8 cellular contexts compared by ENCODE assay signal in genomic region chr19:13093407-13094284, GRCh38. TPM values are rescaled to one million over a fixed set of nuclear protein-coding genes. Genes with fewer than 3 reads are reported as not detected.
DNase-seq lines count a peak whose midpoint lies in the region; ATAC-seq and TF ChIP-seq lines count a peak whose summit lies in the region.

No MANE protein-coding gene starts in this region.

- intact Hi-C loops in PC-3 (cut with micrococcal nuclease) (loop anchor here (1.0 to 2.0 kb wide), 3 partner anchors 15 to 115 kb away; no protein-coding TSS in a partner anchor), esophagus squamous epithelium (cut with DNase I) (loop anchor here (5.0 kb wide), 1 partner anchor 111 kb away; no protein-coding TSS in a partner anchor), natural killer cell (cut with micrococcal nuclease) (loop anchor here (1.0 kb wide), 1 partner anchor 115 kb away; no protein-coding TSS in a partner anchor)

- TF ChIP-seq POLR2A in esophagus squamous epithelium (IDR thresholded peaks at IDR 0.05): no peak

- no peaks in the 10 kb centered on the region for H3K9me3 ChIP-seq in PC-3 (ENCODE audit: low read length)
- no peaks in the 10 kb centered on the region for H3K9me3 ChIP-seq in esophagus squamous epithelium

- ATAC-seq in PC-3 (peak; percentile 74), natural killer cell (peak; percentile 83 to 91 (median 86)), HG03469 (IDR thresholded peaks at IDR 0.05; ENCODE audit: unreplicated experiment) (no peak)
- peak; percentile 74 for ATAC-seq in stimulated activated memory B cell treated with anti-CD40 and anti-IgM and Interleukin-4, amounts not matched to agents 10 μg/mL and 1 μg/mL and 100 μg/mL, for 72 hours

- TF ChIP-seq EP300 in Ishikawa (IDR thresholded peaks at IDR 0.05; ENCODE audit: borderline replicate concordance): no peak

- DNase-seq in DMS79 (lab: John Stamatoyannopoulos, UW) (peak; percentile 48), PC-3 (peak; percentile 95), esophagus squamous epithelium (lab: John Stamatoyannopoulos, UW) (no peak), natural killer cell (peak; percentile 80)
- peak; percentile 86 for DNase-seq in activated T-cell treated with anti-CD3 and anti-CD28 coated beads, Interleukin-2, amount 50 U/mL, for 24 hours

- no peak overlapping the region for H3K4me3 Mint-ChIP-seq in activated T-cell treated with anti-CD3 and anti-CD28 coated beads, Interleukin-2, amount 50 U/mL, for 24 hours
- H3K4me3 Mint-ChIP-seq in natural killer cell: no peak overlapping the region
- H3K4me3 Mint-ChIP-seq in stimulated activated memory B cell treated with anti-CD40 and anti-IgM and Interleukin-4, amounts not matched to agents 10 μg/mL and 1 μg/mL and 100 μg/mL, for 72 hours: no peak overlapping the region

- H3K27me3 ChIP-seq in PC-3 (ENCODE audit: low read length) (no peaks in the 10 kb centered on the region), esophagus squamous epithelium (peaks cover 0 to 9% (median 0%) of the 10 kb centered on the region in 4 donors)

- no peaks in the 10 kb centered on the region for H3K9me2 ChIP-seq in PC-3 (replicated peaks; ENCODE audit: low read length)

- no peak overlapping the region for H3K4me3 ChIP-seq in PC-3 (ENCODE audit: low read length)
- no peak overlapping the region for H3K4me3 ChIP-seq in esophagus squamous epithelium

- H3K4me2 ChIP-seq in PC-3 (ENCODE audit: low read length): 0 out of 2 replicates have a peak overlapping the region, but pooled peaks have one; percentile 0

- H3K36me3 Mint-ChIP-seq in activated T-cell treated with anti-CD3 and anti-CD28 coated beads, Interleukin-2, amount 50 U/mL, for 24 hours (ENCODE audit: low read depth): no peaks in the 10 kb centered on the region
- no peaks in the 10 kb centered on the region for H3K36me3 Mint-ChIP-seq in natural killer cell
- H3K36me3 Mint-ChIP-seq in stimulated activated memory B cell treated with anti-CD40 and anti-IgM and Interleukin-4, amounts not matched to agents 10 μg/mL and 1 μg/mL and 100 μg/mL, for 72 hours: no peaks in the 10 kb centered on the region

- H4K20me1 ChIP-seq in PC-3 (ENCODE audit: low read length): no peaks in the 10 kb centered on the region

- H3K79me2 ChIP-seq in PC-3 (ENCODE audit: low read length): no peaks in the 10 kb centered on the region

- no TSS peak for BruUV-seq in PC-3 (replicated peaks; lab: Mats Ljungman, UMichigan)

- H3K27ac ChIP-seq in PC-3 (ENCODE audit: low read length) (no peak overlapping the region), esophagus squamous epithelium (peak overlapping the region; percentile 30 to 94 (median 88))

- H3K4me1 Mint-ChIP-seq in activated T-cell treated with anti-CD3 and anti-CD28 coated beads, Interleukin-2, amount 50 U/mL, for 24 hours (ENCODE audit: low read depth): peaks cover 29% of the 10 kb centered on the region
- peaks cover 9 to 20% of the 10 kb centered on the region in 2 donors for H3K4me1 Mint-ChIP-seq in natural killer cell
- H3K4me1 Mint-ChIP-seq in stimulated activated memory B cell treated with anti-CD40 and anti-IgM and Interleukin-4, amounts not matched to agents 10 μg/mL and 1 μg/mL and 100 μg/mL, for 72 hours: peaks cover 41% of the 10 kb centered on the region

- no peak overlapping the region for H2AFZ ChIP-seq in PC-3 (ENCODE audit: low read length)

- 40 to 48% methylated on average over 4 to 5 of the region's 12 CpGs for WGBS in esophagus squamous epithelium, 2 donors

- H3K36me3 ChIP-seq in PC-3 (ENCODE audit: low read depth, low read length): no peaks in the 10 kb centered on the region
- H3K36me3 ChIP-seq in esophagus squamous epithelium: peaks cover 0 to 68% (median 0%) of the 10 kb centered on the region in 3 donors

- no peak overlapping the region for H3K27ac Mint-ChIP-seq in activated T-cell treated with anti-CD3 and anti-CD28 coated beads, Interleukin-2, amount 50 U/mL, for 24 hours
- H3K27ac Mint-ChIP-seq in natural killer cell: no peak overlapping the region
- peak overlapping the region; percentile 92 for H3K27ac Mint-ChIP-seq in stimulated activated memory B cell treated with anti-CD40 and anti-IgM and Interleukin-4, amounts not matched to agents 10 μg/mL and 1 μg/mL and 100 μg/mL, for 72 hours

- POLR2A ChIA-PET in PC-3 (lab: Charles Lee; ENCODE audit: unreplicated experiment): interaction anchor here (0.5 to 1.0 kb wide), 3 partner anchors 12 to 211 kb away, joined by 3 read pairs; no protein-coding TSS in a partner anchor

- H3K9me3 Mint-ChIP-seq in activated T-cell treated with anti-CD3 and anti-CD28 coated beads, Interleukin-2, amount 50 U/mL, for 24 hours: no peaks in the 10 kb centered on the region
- no peaks in the 10 kb centered on the region for H3K9me3 Mint-ChIP-seq in natural killer cell
- H3K9me3 Mint-ChIP-seq in stimulated activated memory B cell treated with anti-CD40 and anti-IgM and Interleukin-4, amounts not matched to agents 10 μg/mL and 1 μg/mL and 100 μg/mL, for 72 hours: no peaks in the 10 kb centered on the region

- CTCF ChIA-PET in PC-3 (lab: Charles Lee): interaction anchor here (0.8 to 2.5 kb wide), 5 partner anchors 11 to 128 kb away, joined by 3 to 53 read pairs (median 7); no protein-coding TSS in a partner anchor

- H3K4me1 ChIP-seq in PC-3 (ENCODE audit: insufficient read depth, low read length): peaks cover 11% of the 10 kb centered on the region; the same call in 1 of the 2 replicates
- H3K4me1 ChIP-seq in esophagus squamous epithelium: peaks cover 35 to 97% (median 63%) of the 10 kb centered on the region in 3 donors

- H3K27me3 Mint-ChIP-seq in activated T-cell treated with anti-CD3 and anti-CD28 coated beads, Interleukin-2, amount 50 U/mL, for 24 hours: peaks cover 38% of the 10 kb centered on the region
- peaks cover 8 to 24% of the 10 kb centered on the region in 2 donors for H3K27me3 Mint-ChIP-seq in natural killer cell (ENCODE audit: low read depth in 2 of 2)
- H3K27me3 Mint-ChIP-seq in stimulated activated memory B cell treated with anti-CD40 and anti-IgM and Interleukin-4, amounts not matched to agents 10 μg/mL and 1 μg/mL and 100 μg/mL, for 72 hours: peaks cover 3% of the 10 kb centered on the region

- no peaks in the 10 kb centered on the region for H3F3A ChIP-seq in PC-3 (ENCODE audit: low read length, unreplicated experiment)

- peak; percentile 99 for TF ChIP-seq RAD21 in Ishikawa (IDR thresholded peaks at IDR 0.05; ENCODE audit: low read depth)

- no peak overlapping the region for H3K9ac ChIP-seq in PC-3 (ENCODE audit: low read length)

- TF ChIP-seq CTCF in PC-3 (conservative IDR thresholded peaks at IDR 0.05; ENCODE audit: low read depth, low read length) (peak; percentile 100), esophagus squamous epithelium (IDR thresholded peaks at IDR 0.05) (peak; percentile 88 to 95 (median 94)), natural killer cell (IDR thresholded peaks at IDR 0.05) (peak; percentile 77)

TF ChIP-seq in Ishikawa, 13 proteins besides CTCF, POLR2A, EP300 and RAD21:
- peak; percentile 64 for TF ChIP-seq ZBTB7A (IDR thresholded peaks at IDR 0.05; ENCODE audit: low read depth)
- TF ChIP-seq USF1 (IDR thresholded peaks at IDR 0.05): no peak
- TF ChIP-seq FOXM1 (IDR thresholded peaks at IDR 0.05; ENCODE audit: borderline replicate concordance, low read depth): no peak
- no peak; the same call in 1 of the 2 replicates for TF ChIP-seq TCF12 (IDR thresholded peaks at IDR 0.05; ENCODE audit: low read depth)
- 0 out of 2 replicates have a peak, but pooled peaks have one; percentile 19 for TF ChIP-seq MAX (IDR thresholded peaks at IDR 0.05)
TF ChIP-seq in Ishikawa: peak in this region for 2.

RNA-seq across cellular contexts. Expression of gene LYL1, which starts 9.0 kb away (rescaled TPM):
- 3.3 and 12.0 TPM in 2 replicates for total RNA-seq in PC-3 (2014; rRNA removed)
- total RNA-seq in esophagus squamous epithelium: 10 to 100 TPM in 1 of 4 donors, 1 to 10 TPM in 3; 2.1 to 13.0 (median 3.9) TPM
- total RNA-seq in natural killer cell: 1 to 10 TPM; 2.0 to 7.7 (median 6.7) TPM

RNA-seq across cellular contexts. Expression of gene TRMT1, which starts 22.9 kb away (rescaled TPM):
- total RNA-seq in PC-3 (2014; rRNA removed): 91.8 and 117 TPM in 2 replicates
- 10 to 100 TPM; 19.4 to 42.5 (median 29.0) TPM for total RNA-seq in esophagus squamous epithelium
- total RNA-seq in natural killer cell: 10 to 100 TPM; 33.8 to 48.5 (median 42.2) TPM

RNA-seq across cellular contexts. Expression of gene NACC1, which starts 24.4 kb away (rescaled TPM):
- total RNA-seq in PC-3 (2014; rRNA removed) (266 and 337 TPM in 2 replicates), esophagus squamous epithelium (10 to 100 TPM; 26.7 to 45.5 (median 37.1) TPM), natural killer cell (10 to 100 TPM; 41.2 to 48.7 (median 43.4) TPM)

RNA-seq across cellular contexts. Expression of gene STX10, which starts 56.5 kb away (rescaled TPM):
- total RNA-seq in PC-3 (2014; rRNA removed) (179 and 243 TPM in 2 replicates), esophagus squamous epithelium (10 to 100 TPM; 50.3 to 80.4 (median 69.3) TPM), natural killer cell (10 to 100 TPM; 39.2 to 46.9 (median 42.0) TPM)

RNA-seq across cellular contexts. Expression of gene IER2, which starts 56.6 kb away (rescaled TPM):
- total RNA-seq in PC-3 (2014; rRNA removed) (155 and 191 TPM in 2 replicates), esophagus squamous epithelium (100 to 1,000 TPM in 1 of 4 donors, 10 to 100 TPM in 3; 46.5 to 118 (median 76.9) TPM), natural killer cell (1,000 to 10,000 TPM in 1 of 3 donors, 100 to 1,000 TPM in 2; 668 to 1,112 (median 949) TPM)
